In the genomic region with DNA sequence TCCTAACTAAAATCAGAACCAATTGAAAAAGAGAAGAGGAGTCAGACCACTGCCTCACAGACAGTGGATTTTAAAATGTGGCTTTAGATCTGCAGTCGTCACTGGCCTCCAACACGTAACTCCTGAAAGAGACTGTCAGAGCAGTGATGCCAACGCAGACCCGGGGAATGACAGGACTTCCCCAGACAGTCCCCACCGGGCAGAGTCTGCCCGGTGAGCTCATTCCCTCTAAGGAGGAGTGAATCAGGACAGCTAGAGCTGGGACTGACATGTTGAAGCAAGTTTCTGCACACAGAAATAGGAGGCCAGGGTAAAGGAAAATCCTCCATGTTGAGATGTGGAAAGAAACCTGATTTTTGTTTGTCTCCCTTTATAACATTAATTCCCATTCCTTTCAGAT, we compare ENCODE assay signal across 12 cellular contexts.
DNase-seq lines count a peak whose midpoint lies in the region; ATAC-seq and TF ChIP-seq lines count a peak whose summit lies in the region.
"Had no signal": no experiment of that assay in that cellular context is flagged by ENCODE, and none has a peak within 500 bp of the region (broad histone marks: within the 10 kb centered on the region; RNA-seq: fewer than 3 reads in every experiment).

No MANE protein-coding gene starts in this region.

- H3K79me2 ChIP-seq in PC-3 (ENCODE audit: low read length): no peaks in the 10 kb centered on the region

- H3K9me2 ChIP-seq in PC-3 (replicated peaks; ENCODE audit: low read length): no peaks in the 10 kb centered on the region

- peaks cover 17% of the 10 kb centered on the region for H3K4me1 Mint-ChIP-seq in activated CD4-positive, alpha-beta T cell treated with anti-CD3 and anti-CD28 coated beads for 36 hours

- H3F3A ChIP-seq in PC-3 (ENCODE audit: low read length, unreplicated experiment): peaks cover 12% of the 10 kb centered on the region

- CTCF ChIA-PET in PC-3 (lab: Charles Lee): no interaction called here
- CTCF ChIA-PET in activated CD4-positive, alpha-beta T cell treated with anti-CD3 and anti-CD28 coated beads for 36 hours (lab: Charles Lee): no interaction called here

- intact Hi-C loops in PC-3 (cut with micrococcal nuclease): no loop called here
- intact Hi-C loops in activated CD4-positive, alpha-beta T cell treated with anti-CD3 and anti-CD28 coated beads for 36 hours (cut with DNase I, micrococcal nuclease): loop anchor here in 1 of 2 experiments (10.0 kb wide), 1 partner anchor 1380 kb away; no protein-coding TSS in a partner anchor

- no peaks in the 10 kb centered on the region for H3K36me3 Mint-ChIP-seq in activated CD4-positive, alpha-beta T cell treated with anti-CD3 and anti-CD28 coated beads for 36 hours (ENCODE audit: low read depth)

- H3K27ac ChIP-seq in PC-3 (ENCODE audit: low read length): no peak overlapping the region
- H3K27ac ChIP-seq: C4-2B, HL-60 had no signal

- H4K20me1 ChIP-seq in PC-3 (ENCODE audit: low read length): no peaks in the 10 kb centered on the region

- H3K9me3 Mint-ChIP-seq in activated CD4-positive, alpha-beta T cell treated with anti-CD3 and anti-CD28 coated beads for 36 hours (ENCODE audit: low read depth): peaks cover 2% of the 10 kb centered on the region

- TF ChIP-seq CTCF in PC-3 (conservative IDR thresholded peaks at IDR 0.05; ENCODE audit: low read depth, low read length): no peak
- no peak for TF ChIP-seq CTCF in GM20000 (IDR thresholded peaks at IDR 0.05; ENCODE audit: extremely low read depth, missing control alignments)

- no peak overlapping the region; the same call in 1 of the 2 replicates for H3K4me2 ChIP-seq in PC-3 (ENCODE audit: low read length)

- H2AFZ ChIP-seq in PC-3 (ENCODE audit: low read length) (peak overlapping the region; percentile 40; the same call in 1 of the 2 replicates), neuron (ENCODE audit: low read depth, low read length) (peak overlapping the region; percentile 44)

- ATAC-seq in PC-3 (no peak), esophagus mucosa (peak; percentile 85)
- no peak for ATAC-seq in activated CD4-positive, alpha-beta T cell treated with anti-CD3 and anti-CD28 coated beads for 36 hours

- H3K27me3 ChIP-seq in PC-3 (ENCODE audit: low read length): no peaks in the 10 kb centered on the region
- H3K27me3 ChIP-seq in neuron (ENCODE audit: insufficient read depth, low read length): no peaks in the 10 kb centered on the region

- DNase-seq in AG20443 (ENCODE audit: low spot score) (peak; percentile 65), PC-3 (no peak), GM20000 (ENCODE audit: low spot score) (no peak), NCI-H1048 (lab: John Stamatoyannopoulos, UW) (no peak)
- DNase-seq in activated CD8-positive, alpha-beta memory T cell treated with anti-CD3 and anti-CD28 coated beads, Interleukin-2, amount 50 U/mL, for 4 hours: no peak
- DNase-seq in activated CD4-positive, alpha-beta T cell treated with anti-CD3 and anti-CD28 coated beads for 36 hours: no peak
- DNase-seq: NCI-H774, occipital lobe had no signal

- H3K4me3 Mint-ChIP-seq in activated CD4-positive, alpha-beta T cell treated with anti-CD3 and anti-CD28 coated beads for 36 hours: no peak overlapping the region

- H3K9ac ChIP-seq in PC-3 (ENCODE audit: low read length): no peak overlapping the region

- peaks cover 25% of the 10 kb centered on the region for H3K4me1 ChIP-seq in PC-3 (ENCODE audit: insufficient read depth, low read length)
- H3K4me1 ChIP-seq in neuron (ENCODE audit: insufficient read depth, low read length): peaks cover 21% of the 10 kb centered on the region

- POLR2A ChIA-PET in PC-3 (lab: Charles Lee; ENCODE audit: unreplicated experiment): no interaction called here
- POLR2A ChIA-PET in activated CD4-positive, alpha-beta T cell treated with anti-CD3 and anti-CD28 coated beads for 36 hours (lab: Charles Lee): no interaction called here

- H3K27ac Mint-ChIP-seq in activated CD4-positive, alpha-beta T cell treated with anti-CD3 and anti-CD28 coated beads for 36 hours: no peak overlapping the region

- peaks cover 16% of the 10 kb centered on the region for H3K27me3 Mint-ChIP-seq in activated CD4-positive, alpha-beta T cell treated with anti-CD3 and anti-CD28 coated beads for 36 hours

- H3K9me3 ChIP-seq in PC-3 (ENCODE audit: low read length) (no peaks in the 10 kb centered on the region), neuron (ENCODE audit: low read length) (no peaks in the 10 kb centered on the region)

- H3K36me3 ChIP-seq in PC-3 (ENCODE audit: low read depth, low read length): no peaks in the 10 kb centered on the region
- H3K36me3 ChIP-seq in neuron (ENCODE audit: insufficient read depth, low read length): no peaks in the 10 kb centered on the region

- no TSS peak for BruUV-seq in PC-3 (replicated peaks; lab: Mats Ljungman, UMichigan)

- H3K4me3 ChIP-seq in PC-3 (ENCODE audit: low read length): no peak overlapping the region
- H3K4me3 ChIP-seq in neuron (ENCODE audit: low read length): no peak overlapping the region
